In the genomic region with DNA sequence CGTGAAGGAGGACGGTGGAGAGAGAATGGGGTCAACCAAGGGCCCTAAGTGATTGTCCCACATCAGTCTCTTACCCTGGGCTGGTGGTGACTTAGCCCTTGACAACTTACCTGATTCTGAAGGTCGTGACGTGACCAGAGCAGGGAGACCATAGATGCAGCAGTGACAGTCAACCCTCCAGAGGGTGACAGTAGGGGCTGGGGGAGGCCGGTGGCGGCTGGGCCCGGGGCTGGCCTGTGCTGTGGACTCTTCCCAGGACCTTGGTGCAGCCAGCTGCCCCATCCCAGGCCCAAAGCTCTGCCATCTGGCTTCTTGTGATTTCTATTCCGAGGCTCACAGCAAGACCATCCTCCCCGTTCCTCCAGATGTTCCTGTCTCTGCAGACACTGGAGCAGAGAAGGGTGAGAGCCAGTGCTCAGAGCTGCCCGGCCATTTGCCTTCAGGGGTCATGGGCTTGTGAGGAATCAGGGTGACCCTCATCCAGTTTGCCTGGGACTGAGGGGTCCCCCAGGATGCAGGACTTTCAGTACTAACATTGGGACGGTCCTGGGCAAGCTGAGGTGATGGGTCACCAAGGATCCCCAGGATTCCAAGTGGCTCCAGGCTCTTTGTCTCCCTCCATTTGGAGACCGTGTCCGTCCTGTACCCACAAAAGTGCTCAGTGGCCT, we compare ENCODE assay signal across 18 cellular contexts. TPM values are rescaled to one million over a fixed set of nuclear protein-coding genes. Genes with fewer than 3 reads are reported as not detected.
DNase-seq lines count a peak whose midpoint lies in the region; FAIRE-seq and TF ChIP-seq lines count a peak whose summit lies in the region.
"Had no signal": no experiment of that assay in that cellular context is flagged by ENCODE, and none has a peak within 500 bp of the region (broad histone marks: within the 10 kb centered on the region; RNA-seq: fewer than 3 reads in every experiment).

No MANE protein-coding gene starts in this region.

- no peak overlapping the region for H3K27ac ChIP-seq in H1 (ENCODE audit: low read depth, low read length)
- no peak overlapping the region for H3K27ac ChIP-seq in spleen
- H3K27ac ChIP-seq: 22Rv1, A549, BLaER1 had no signal

- H4K91ac ChIP-seq in H1 (replicated peaks; ENCODE audit: insufficient read length, low read length) = no peak overlapping the region

- no peak overlapping the region for H3K56ac ChIP-seq in H1 (replicated peaks; ENCODE audit: insufficient read length, low read depth, low read length)

- DNase-seq in activated CD8-positive, alpha-beta memory T cell treated with anti-CD3 and anti-CD28 coated beads for 24 hours = peak; percentile 48
- DNase-seq in activated CD8-positive, alpha-beta memory T cell treated with anti-CD3 and anti-CD28 coated beads, Interleukin-2, amount 50 U/mL, for 48 hours = no peak
- DNase-seq in AG08396 (ENCODE audit: low spot score) (peak; percentile 1), H1 (ENCODE audit: low read depth in 1 of 2, low spot score in 2 of 2) (no peak), spleen (peak; percentile 64), RPMI8226 (no peak), NCI-H1694 treated with DMSO at 0.1 percent for 48 hours (lab: John Stamatoyannopoulos, UW) (no peak)
- DNase-seq: CD4-positive, alpha-beta memory T cell; DMS153; DMS79; GDM1; GOT3; H9 had no signal

- no peak overlapping the region for H3K23ac ChIP-seq in H1 (ENCODE audit: insufficient read length)

- TF ChIP-seq POLR2A in H1 (IDR thresholded peaks at IDR 0.05; ENCODE audit: control extremely low read depth in 1 of 2, low read depth in 2 of 2, low read length in 2 of 2) (no peak), spleen (IDR thresholded peaks at IDR 0.05) (no peak)

- TF ChIP-seq CTCF in H1 (IDR thresholded peaks at IDR 0.05; ENCODE audit: control extremely low read depth in 1 of 3, insufficient read depth in 1 of 3, low read depth in 1 of 3, low read length in 3 of 3) (no peak), spleen (IDR thresholded peaks at IDR 0.05 in 8 of 11, conservative IDR thresholded peaks at IDR 0.05 in 3 of 11) (no peak)

- H3K14ac ChIP-seq in H1 (ENCODE audit: insufficient read length) = no peak overlapping the region

- H3K18ac ChIP-seq in H1 (ENCODE audit: extremely low read depth, low read length) = no peak overlapping the region; the same call in 1 of the 2 replicates

- no peak overlapping the region for H2BK20ac ChIP-seq in H1 (ENCODE audit: low read length)

- H2BK15ac ChIP-seq in H1 (ENCODE audit: low read length) = no peak overlapping the region

- intact Hi-C loops in spleen (cut with DNase I; ENCODE audit: low total_unique reads) = loop anchor here (5.0 to 10.0 kb wide), 2 partner anchors 79 to 404 kb away; no protein-coding TSS in a partner anchor

- no peak for FAIRE-seq in H1 (lab: Jason Lieb, UNC)
- FAIRE-seq: A549, GM12892, HTR-8/SVneo had no signal

- H4K20me1 ChIP-seq in H1 (replicated peaks in 1 of 2; ENCODE audit: control insufficient read depth in 1 of 2, insufficient read depth in 2 of 2, low read length in 2 of 2) = no peaks in the 10 kb centered on the region
- H4K20me1 ChIP-seq: BLaER1 had no signal

- H3K9me3 ChIP-seq in H1 (ENCODE audit: insufficient read depth in 2 of 2, low read depth in 1 of 2, low read length in 1 of 2) (no peaks in the 10 kb centered on the region), spleen (no peaks in the 10 kb centered on the region)
- H3K9me3 ChIP-seq: A549, BLaER1 had no signal

- no peak for TF ChIP-seq RAD21 in H1 (IDR thresholded peaks at IDR 0.05 in 1 of 2, conservative IDR thresholded peaks at IDR 0.05 in 1 of 2; ENCODE audit: low read depth in 2 of 2, low read length in 2 of 2)

- no peak overlapping the region for H2AFZ ChIP-seq in H1 (ENCODE audit: low read length)

- CTCF ChIA-PET in H1 (lab: Charles Lee; ENCODE audit: partially characterized antibody) = interaction anchor here (0.5 to 2.0 kb wide), 10 partner anchors 11 to 392 kb away, joined by 3 to 8 read pairs (median 4); no protein-coding TSS in a partner anchor

- H3K36me3 ChIP-seq in H1 (ENCODE audit: control insufficient read depth in 2 of 4, insufficient read depth in 4 of 4, low read length in 3 of 4) (no peaks in the 10 kb centered on the region), spleen (no peaks in the 10 kb centered on the region)
- H3K36me3 ChIP-seq: BLaER1 had no signal

- no peak overlapping the region for H3K9ac ChIP-seq in H1 (replicated peaks in 1 of 4; ENCODE audit: extremely low read depth in 1 of 4, low read depth in 3 of 4, low read length in 3 of 4)
- H3K9ac ChIP-seq: BLaER1 had no signal

- H2BK120ac ChIP-seq in H1 (replicated peaks; ENCODE audit: low read depth, low read length) = no peak overlapping the region

- no peak overlapping the region for H2AK5ac ChIP-seq in H1 (ENCODE audit: low read depth, low read length)

- POLR2A ChIA-PET in H1 (lab: Charles Lee; ENCODE audit: partially characterized antibody) = interaction anchor here (0.7 kb wide), 1 partner anchor 11 kb away, joined by 3 read pairs; no protein-coding TSS in a partner anchor

- no peak for TF ChIP-seq EP300 in H1 (IDR thresholded peaks at IDR 0.05; ENCODE audit: borderline replicate concordance in 1 of 2, low read depth in 2 of 2, low read length in 2 of 2)

- H3K27me3 ChIP-seq in H1 (replicated peaks in 1 of 4; ENCODE audit: control insufficient read depth in 3 of 4, extremely low read depth in 1 of 4, insufficient read depth in 3 of 4, low read length in 3 of 4) = no peaks in the 10 kb centered on the region
- H3K27me3 ChIP-seq in spleen (replicated peaks in 1 of 7) = no peaks in the 10 kb centered on the region
- H3K27me3 ChIP-seq: BLaER1 had no signal

- no peak overlapping the region for H3K4me3 ChIP-seq in H1 (ENCODE audit: extremely low read depth in 1 of 4, insufficient read depth in 2 of 4, low read depth in 3 of 4, low read length in 4 of 4)
- no peak overlapping the region for H3K4me3 ChIP-seq in spleen
- H3K4me3 ChIP-seq: A549, BLaER1 had no signal

- no peaks in the 10 kb centered on the region for H3K79me1 ChIP-seq in H1 (ENCODE audit: low read depth, low read length)

- H3K4me2 ChIP-seq in H1 (ENCODE audit: insufficient read depth in 1 of 2, low read depth in 2 of 2, low read length in 2 of 2) = no peak overlapping the region
- H3K4me2 ChIP-seq: A549, BLaER1 had no signal

- WGBS in H1 (ENCODE audit: extremely low coverage in 1 of 2, insufficient coverage in 1 of 2, insufficient read length in 1 of 2, insufficient replicate concordance in 2 of 2, low coverage in 1 of 2, low lambda C conversion rate in 2 of 2, missing lambda C conversion rate in 1 of 2), 2 experiments = 90% methylated on average over 13 of the region's 13 CpGs; no CpG with 5 or more reads in 1 of the 2 experiments
- WGBS in spleen, 5 donors = 87 to 96% (median 96%) methylated on average over 8 to 13 of the region's 13 CpGs

- H3K23me2 ChIP-seq in H1 (ENCODE audit: low read depth, low read length) = no peaks in the 10 kb centered on the region

- H4K5ac ChIP-seq in H1 (ENCODE audit: insufficient read length, low read depth, low read length) = no peak overlapping the region

- H3K79me2 ChIP-seq in H1 (ENCODE audit: control insufficient read depth in 1 of 2, insufficient read depth in 2 of 2, low read length in 2 of 2) = no peaks in the 10 kb centered on the region

- H4K8ac ChIP-seq in H1 (ENCODE audit: extremely low read depth, insufficient read depth, low read length) = peak overlapping the region; percentile 21; the same call in 1 of the 2 replicates

- no peak overlapping the region for H3K4ac ChIP-seq in H1 (replicated peaks; ENCODE audit: insufficient read length, low read depth, low read length)

- 0 out of 2 replicates have a peak overlapping the region, but pooled peaks have one; percentile 14 for H2BK12ac ChIP-seq in H1 (ENCODE audit: low read depth, low read length)

- H3K4me1 ChIP-seq in H1 (replicated peaks in 1 of 4; ENCODE audit: control insufficient read depth in 3 of 4, insufficient read depth in 4 of 4, low read length in 3 of 4) (no peaks in the 10 kb centered on the region), spleen (peaks cover 0 to 11% (median 8%) of the 10 kb centered on the region in 6 donors)

- H2BK5ac ChIP-seq in H1 (ENCODE audit: low read depth, low read length) = no peak overlapping the region

TF ChIP-seq in H1, 55 proteins besides CTCF, POLR2A, EP300 and RAD21:
- TF ChIP-seq SIN3A (conservative IDR thresholded peaks at IDR 0.05 in 1 of 2, IDR thresholded peaks at IDR 0.05 in 1 of 2; ENCODE audit: low read depth in 1 of 2, low read length in 2 of 2) (no peak), POLR2AphosphoS5 (IDR thresholded peaks at IDR 0.05; ENCODE audit: low read depth, low read length) (no peak)

RNA-seq across cellular contexts. Expression of a gene that starts 36.0 kb away (rescaled TPM):
- total RNA-seq in H1 (2021; fragmentation: NEBNext Ultra II Directional; extraction: Animal tissue kit (Norgen Biotek cat#: 25700)) = 1.0 and 1.3 TPM in 2 replicates
- 0.09 TPM in 1 of 2 replicates, not detected in the other for polyA plus RNA-seq in H1 (2011; rRNA removed)
- polyA plus RNA-seq in H1 (2011; cell fraction: cytosol; rRNA removed) = not detected
- polyA plus RNA-seq in H1 (2011; cell fraction: nucleus; rRNA removed) = 0.29 TPM
- polyA plus RNA-seq in H1 (2012, experiment 1 of 2) = 0.15 to 0.35 TPM in 2 of 4 replicates, not detected in the others
- polyA plus RNA-seq in H1 (2012, experiment 2 of 2) = not detected
- 0.22 TPM for polyA plus RNA-seq in H1 (2013, experiment 1 of 2)
- 0.07 TPM for polyA plus RNA-seq in H1 (2013, experiment 2 of 2)
- polyA minus RNA-seq in H1 (2011; rRNA and poly(A)+ RNA removed) = 2.1 and 2.5 TPM in 2 replicates
- polyA minus RNA-seq in H1 (2011; cell fraction: cytosol; rRNA and poly(A)+ RNA removed) = not detected
- polyA minus RNA-seq in H1 (2011; cell fraction: nucleus; rRNA and poly(A)+ RNA removed) = 6.0 TPM
- 10 to 100 TPM in 2 of 7 donors, 1 to 10 TPM in 5; 4.7 to 19.7 (median 7.0) TPM for total RNA-seq in spleen
- polyA plus RNA-seq in spleen = under 1 TPM in 1 of 3 donors, not detected in 2; 0.16 TPM

RNA-seq across cellular contexts. Expression of a gene that starts 48.8 kb away (rescaled TPM):
- 0.07 and 0.08 TPM in 2 replicates for total RNA-seq in H1 (2021; fragmentation: NEBNext Ultra II Directional; extraction: Animal tissue kit (Norgen Biotek cat#: 25700))
- polyA plus RNA-seq in H1 (2011; rRNA removed) (0.05 TPM in 2 replicates), spleen (10 to 100 TPM; 15.2 to 24.4 (median 18.3) TPM)
- polyA plus RNA-seq in H1 (2011; cell fraction: cytosol; rRNA removed) = 0.13 TPM
- 0.20 TPM for polyA plus RNA-seq in H1 (2011; cell fraction: nucleus; rRNA removed)
- 0.03 to 0.09 TPM in 2 of 4 replicates, not detected in the others for polyA plus RNA-seq in H1 (2012, experiment 1 of 2)
- polyA plus RNA-seq in H1 (2012, experiment 2 of 2) = not detected
- 0.10 TPM for polyA plus RNA-seq in H1 (2013, experiment 1 of 2)
- polyA plus RNA-seq in H1 (2013, experiment 2 of 2) = 0.04 TPM
- 0.05 and 0.09 TPM in 2 replicates for polyA minus RNA-seq in H1 (2011; rRNA and poly(A)+ RNA removed)
- polyA minus RNA-seq in H1 (2011; cell fraction: cytosol; rRNA and poly(A)+ RNA removed) = not detected
- 0.20 TPM for polyA minus RNA-seq in H1 (2011; cell fraction: nucleus; rRNA and poly(A)+ RNA removed)
- total RNA-seq in spleen = 10 to 100 TPM; 20.1 to 38.4 (median 27.3) TPM

Comparison
In these comparisons a context has a peak if more than half of its experiments do, and no peak if none do; other contexts are left out.
1. DNase-seq: peak in activated CD8-positive, alpha-beta memory T cell treated with anti-CD3 and anti-CD28 coated beads for 24 hours (single experiment), AG08396 (single experiment) and spleen (single experiment); none in activated CD8-positive, alpha-beta memory T cell treated with anti-CD3 and anti-CD28 coated beads, Interleukin-2, amount 50 U/mL, for 48 hours (single experiment), H1 (0 of 2), RPMI8226 (single experiment) and NCI-H1694 treated with DMSO at 0.1 percent for 48 hours (single experiment).
2. RNA of a gene that starts 48.8 kb away (total RNA-seq): 20.1 to 38.4 TPM in spleen; 0.07 to 0.08 TPM in H1; every median in the first group is over 10 times any median in the second.